3 cellular contexts compared by ENCODE assay signal in genomic region chr7:150287815-150288214, GRCh38. TPM values are rescaled to one million over a fixed set of nuclear protein-coding genes. Genes with fewer than 3 reads are reported as not detected.
"Had no signal": no experiment of that assay in that cellular context is flagged by ENCODE, and none has a peak within 500 bp of the region (broad histone marks: within the 10 kb centered on the region; RNA-seq: fewer than 3 reads in every experiment).

No MANE protein-coding gene starts in this region.

RNA-seq across cellular contexts. Expression of gene LRRC61, which starts 35.3 kb away (rescaled TPM):
- total RNA-seq: SJCRH30 had no signal

RNA-seq across cellular contexts. Expression of gene ACTR3C, which starts 35.5 kb away (rescaled TPM):
- total RNA-seq: NCI-H460 had no signal

RNA-seq across cellular contexts. Expression of gene RARRES2, which starts 53.6 kb away (rescaled TPM):
- total RNA-seq: NCI-H460, PC-9 had no signal
